Comparison of ENCODE assay signal across 35 cellular contexts in genomic region chr9:98367371-98367900, GRCh38.
"Had no signal": no experiment of that assay in that cellular context is flagged by ENCODE, and none has a peak within 500 bp of the region (broad histone marks: within the 10 kb centered on the region; RNA-seq: fewer than 3 reads in every experiment).

No MANE protein-coding gene starts in this region.

- DNase-seq: activated B cell treated with CpG ODN at 0.5 μM for 24 hours; activated CD4-positive, alpha-beta memory T cell treated with anti-CD3 and anti-CD28 coated beads for 36 hours; activated CD4-positive, alpha-beta T cell treated with anti-CD3 and anti-CD28 coated beads for 4 hours; activated CD4-positive, alpha-beta T cell treated with anti-CD3 and anti-CD28 coated beads, Interleukin-2, amount 50 U/mL, for 1 hour; activated CD4-positive, CD25-positive, alpha-beta regulatory T cell treated with anti-CD3 and anti-CD28 coated beads, Interleukin-2, amount 50 U/mL, for 72 hours; activated CD8-positive, alpha-beta memory T cell treated with anti-CD3 and anti-CD28 coated beads, Interleukin-2, amount 50 U/mL, for 4 hours; activated effector memory CD4-positive, alpha-beta T cell treated with Interleukin-2 at 50 U/mL for 16 hours; activated naive CD4-positive, alpha-beta T cell treated with anti-CD3 and anti-CD28 coated beads, Interleukin-2, amount 10 ng/mL, durations not matched to agents 7 days and 5 days; activated naive CD8-positive, alpha-beta T cell treated with anti-CD3 and anti-CD28 coated beads, Interleukin-2, amount 50 U/mL, for 24 hours; activated T-cell treated with anti-CD3 and anti-CD28 coated beads, Interleukin-2, amount 50 U/mL, for 48 hours; amniotic stem cell; aorta; Kasumi-1; MM.1S; MV-4-11; NCI-H1092; NCI-H1436 treated with DMSO at 0.1 percent for 48 hours; NCI-H1694 treated with DMSO at 0.1 percent for 48 hours; NCI-H2029; NCI-H2171; NCI-H510A; NCI-H526; NCI-H748 treated with DMSO at 0.1 percent for 48 hours; NK-92 treated with Interleukin-12 subunit alpha and Interleukin-12 subunit beta, amount 100 ng/mL, for 24 hours; PC-3; Peyer's patch; RPMI8226; SW 1271; T-helper 1 cell; T-helper 2 cell; T-helper 9 cell had no signal

- H3K27ac Mint-ChIP-seq: activated B cell treated with CpG ODN at 0.5 μM for 24 hours; activated CD4-positive, alpha-beta memory T cell treated with anti-CD3 and anti-CD28 coated beads for 36 hours; activated naive CD4-positive, alpha-beta T cell treated with anti-CD3 and anti-CD28 coated beads, Interleukin-2, amount 10 ng/mL, durations not matched to agents 7 days and 5 days; activated naive CD8-positive, alpha-beta T cell; activated naive CD8-positive, alpha-beta T cell treated with anti-CD3 and anti-CD28 coated beads, Interleukin-2, amount 50 U/mL, for 24 hours had no signal

- H3K36me3 Mint-ChIP-seq: activated naive CD4-positive, alpha-beta T cell treated with anti-CD3 and anti-CD28 coated beads, Interleukin-2, amount 10 ng/mL, durations not matched to agents 7 days and 5 days had no signal

- H3K27ac ChIP-seq: cardiac muscle cell, Peyer's patch, VCaP had no signal

- H3K4me3 Mint-ChIP-seq: activated B cell treated with CpG ODN at 0.5 μM for 24 hours; activated CD4-positive, alpha-beta memory T cell treated with anti-CD3 and anti-CD28 coated beads for 36 hours; activated naive CD4-positive, alpha-beta T cell treated with anti-CD3 and anti-CD28 coated beads, Interleukin-2, amount 10 ng/mL, durations not matched to agents 7 days and 5 days; activated naive CD8-positive, alpha-beta T cell; activated naive CD8-positive, alpha-beta T cell treated with anti-CD3 and anti-CD28 coated beads, Interleukin-2, amount 50 U/mL, for 24 hours; central memory CD8-positive, alpha-beta T cell had no signal

- H3K4me1 Mint-ChIP-seq: activated B cell treated with CpG ODN at 0.5 μM for 24 hours; activated naive CD4-positive, alpha-beta T cell treated with anti-CD3 and anti-CD28 coated beads, Interleukin-2, amount 10 ng/mL, durations not matched to agents 7 days and 5 days; activated naive CD8-positive, alpha-beta T cell treated with anti-CD3 and anti-CD28 coated beads, Interleukin-2, amount 50 U/mL, for 24 hours; central memory CD8-positive, alpha-beta T cell had no signal

- H3K4me3 ChIP-seq: cardiac muscle cell, Peyer's patch had no signal

- H3K36me3 ChIP-seq: cardiac muscle cell, Peyer's patch had no signal

- H3K4me1 ChIP-seq: Peyer's patch had no signal

- H3K27me3 ChIP-seq: cardiac muscle cell, Peyer's patch had no signal

- ATAC-seq: activated naive CD8-positive, alpha-beta T cell treated with anti-CD3 and anti-CD28 coated beads, Interleukin-2, amount 50 U/mL, for 24 hours; PC-3 had no signal
